Comparison of ENCODE assay signal across 16 cellular contexts in the genomic region with DNA sequence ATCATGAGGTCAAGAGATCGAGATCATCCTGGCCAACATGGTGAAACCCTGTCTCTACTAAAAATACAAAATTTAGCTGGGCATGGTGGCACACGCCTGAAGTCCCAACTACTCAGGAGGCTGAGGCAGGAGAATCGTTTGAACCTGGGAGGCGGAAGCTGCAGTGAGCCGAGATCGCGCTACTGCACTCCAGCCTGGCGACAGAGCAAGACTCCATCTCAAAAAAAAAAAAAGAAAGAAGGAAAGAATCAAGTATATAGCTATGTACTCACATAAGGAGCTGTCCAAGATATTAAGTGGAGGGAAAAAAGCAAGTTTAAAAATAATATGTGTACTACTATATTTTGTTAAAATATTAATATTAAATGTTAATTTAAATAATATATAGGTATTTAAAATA. TPM values are rescaled to one million over a fixed set of nuclear protein-coding genes. Genes with fewer than 3 reads are reported as not detected.
"Had no signal": no experiment of that assay in that cellular context is flagged by ENCODE, and none has a peak within 500 bp of the region (broad histone marks: within the 10 kb centered on the region; RNA-seq: fewer than 3 reads in every experiment).

No MANE protein-coding gene starts in this region.

RNA-seq across cellular contexts. Expression of gene AMTN, which starts 16.5 kb away (rescaled TPM):
- total RNA-seq: activated CD4-positive, alpha-beta T cell treated with anti-CD3 and anti-CD28 coated beads, Interleukin-2, amount 10 ng/mL, durations not matched to agents 24 days and 14 days; activated CD8-positive, alpha-beta memory T cell treated with anti-CD3 and anti-CD28 coated beads for 36 hours; activated CD8-positive, alpha-beta T cell treated with anti-CD3 and anti-CD28 coated beads for 36 hours; activated naive CD8-positive, alpha-beta T cell treated with anti-CD3 and anti-CD28 coated beads for 36 hours; activated T-cell treated with anti-CD3 and anti-CD28 coated beads, Interleukin-2, amount 50 U/mL, for 72 hours; activated T-helper 17 cell treated with anti-CD3 and anti-CD28 coated beads, Interleukin-2, amount 50 U/mL, for 72 hours; astrocyte; body of pancreas; breast epithelium; cardiac septum; MCF 10A; OCI-LY7; Right ventricle myocardium superior; T-helper 1 cell treated with Interleukin-12 subunit alpha and Interleukin-12 subunit beta and Interleukin-4 antibody, amounts not matched to agents 30 ng/mL and 1 ng/mL, for 36 hours; T-helper 2 cell treated with Interferon-gamma antibody and Interleukin-4, amounts not matched to agents 100 ng/mL and 5 ng/mL, for 36 hours had no signal
- polyA plus RNA-seq: adipose tissue had no signal

RNA-seq across cellular contexts. Expression of gene MUC7, which starts 29.8 kb away (rescaled TPM):
- total RNA-seq: activated CD4-positive, alpha-beta T cell treated with anti-CD3 and anti-CD28 coated beads, Interleukin-2, amount 10 ng/mL, durations not matched to agents 24 days and 14 days; activated CD8-positive, alpha-beta memory T cell treated with anti-CD3 and anti-CD28 coated beads for 36 hours; activated CD8-positive, alpha-beta T cell treated with anti-CD3 and anti-CD28 coated beads for 36 hours; activated naive CD8-positive, alpha-beta T cell treated with anti-CD3 and anti-CD28 coated beads for 36 hours; activated T-cell treated with anti-CD3 and anti-CD28 coated beads, Interleukin-2, amount 50 U/mL, for 72 hours; activated T-helper 17 cell treated with anti-CD3 and anti-CD28 coated beads, Interleukin-2, amount 50 U/mL, for 72 hours; astrocyte; body of pancreas; breast epithelium; cardiac septum; MCF 10A; OCI-LY7; Right ventricle myocardium superior; T-helper 1 cell treated with Interleukin-12 subunit alpha and Interleukin-12 subunit beta and Interleukin-4 antibody, amounts not matched to agents 30 ng/mL and 1 ng/mL, for 36 hours; T-helper 2 cell treated with Interferon-gamma antibody and Interleukin-4, amounts not matched to agents 100 ng/mL and 5 ng/mL, for 36 hours had no signal
- polyA plus RNA-seq: adipose tissue had no signal
